Comparison of ENCODE assay signal across 35 cellular contexts in genomic region chr6:2055143-2055542, GRCh38.
"Had no signal": no experiment of that assay in that cellular context is flagged by ENCODE, and none has a peak within 500 bp of the region (broad histone marks: within the 10 kb centered on the region; RNA-seq: fewer than 3 reads in every experiment).

No MANE protein-coding gene starts in this region.

- H3K27me3 Mint-ChIP-seq: activated B cell treated with CpG ODN at 0.5 μM for 24 hours; activated CD4-positive, alpha-beta memory T cell treated with anti-CD3 and anti-CD28 coated beads for 36 hours; activated CD8-positive, alpha-beta T cell treated with anti-CD3 and anti-CD28 coated beads for 36 hours; activated naive CD8-positive, alpha-beta T cell treated with anti-CD3 and anti-CD28 coated beads for 36 hours; activated T-helper 17 cell treated with anti-CD3 and anti-CD28 coated beads, Interleukin-2, amount 50 U/mL, for 72 hours; brain; central memory CD8-positive, alpha-beta T cell had no signal

- DNase-seq: activated B cell treated with CpG ODN at 0.5 μM for 24 hours; activated CD4-positive, alpha-beta memory T cell treated with anti-CD3 and anti-CD28 coated beads for 36 hours; activated CD4-positive, alpha-beta T cell treated with anti-CD3 and anti-CD28 coated beads for 4 hours; activated CD4-positive, alpha-beta T cell treated with anti-CD3 and anti-CD28 coated beads, Interleukin-2, amount 50 U/mL, for 1 hour; activated CD4-positive, alpha-beta T cell treated with anti-CD3 and anti-CD28 coated beads, Interleukin-2, amount 50 U/mL, for 4 hours; activated CD4-positive, CD25-positive, alpha-beta regulatory T cell treated with anti-CD3 and anti-CD28 coated beads, Interleukin-2, amount 50 U/mL, for 72 hours; activated CD8-positive, alpha-beta memory T cell treated with anti-CD3 and anti-CD28 coated beads, Interleukin-2, amount 50 U/mL, for 4 hours; activated CD8-positive, alpha-beta T cell treated with anti-CD3 and anti-CD28 coated beads for 36 hours; activated effector memory CD4-positive, alpha-beta T cell treated with anti-CD3 and anti-CD28 coated beads, Interleukin-2, amount 50 U/mL, for 16 hours; activated gamma-delta T cell treated with Interleukin-2 at 50 U/mL for 16 hours; activated naive CD4-positive, alpha-beta T cell; activated naive CD4-positive, alpha-beta T cell treated with anti-CD3 and anti-CD28 coated beads for 36 hours; activated naive CD4-positive, alpha-beta T cell treated with anti-CD3 and anti-CD28 coated beads, Interleukin-2, amount 50 U/mL, for 16 hours; activated naive CD8-positive, alpha-beta T cell treated with anti-CD3 and anti-CD28 coated beads for 36 hours; activated T-cell treated with anti-CD3 and anti-CD28 coated beads for 4 hours; activated T-cell treated with anti-CD3 and anti-CD28 coated beads, Interleukin-2, amount 50 U/mL, for 1 hour; activated T-cell treated with anti-CD3 and anti-CD28 coated beads, Interleukin-2, amount 50 U/mL, for 4 hours; activated T-cell treated with anti-CD3 and anti-CD28 coated beads, Interleukin-2, amount 50 U/mL, for 72 hours; adrenal gland; amniotic stem cell; aorta; caudate nucleus; cerebellar nuclear complex; T-helper 1 cell; T-helper 2 cell; T-helper 9 cell had no signal

- FAIRE-seq: bronchial epithelial cell, TTC549 had no signal

- H3K9me3 Mint-ChIP-seq: activated B cell treated with CpG ODN at 0.5 μM for 24 hours; activated CD4-positive, alpha-beta memory T cell treated with anti-CD3 and anti-CD28 coated beads for 36 hours; activated CD8-positive, alpha-beta T cell treated with anti-CD3 and anti-CD28 coated beads for 36 hours; activated naive CD4-positive, alpha-beta T cell treated with anti-CD3 and anti-CD28 coated beads for 36 hours; activated naive CD8-positive, alpha-beta T cell treated with anti-CD3 and anti-CD28 coated beads for 36 hours; activated T-cell treated with anti-CD3 and anti-CD28 coated beads, Interleukin-2, amount 50 U/mL, for 4 hours; activated T-helper 1 cell treated with anti-CD3 and anti-CD28 coated beads, Interleukin-12 subunit alpha, Interleukin-12 subunit beta, Interleukin-2, Interleukin-4 antibody, amounts not matched to agents 30 ng/mL and 10 ng/mL and 1 ng/mL, durations not matched to agents 14 hours and 24 hours and 36 hours; central memory CD8-positive, alpha-beta T cell; T-helper 1 cell treated with Interleukin-12 subunit alpha and Interleukin-12 subunit beta and Interleukin-4 antibody, amounts not matched to agents 30 μg/mL and 1 μg/mL, for 36 hours; T-helper 2 cell treated with Interferon-gamma antibody and Interleukin-4, amounts not matched to agents 5 μg/mL and 100 μg/mL, for 36 hours had no signal

- H3K27ac Mint-ChIP-seq: activated B cell treated with CpG ODN at 0.5 μM for 24 hours; activated CD4-positive, alpha-beta memory T cell treated with anti-CD3 and anti-CD28 coated beads for 36 hours; activated CD8-positive, alpha-beta T cell treated with anti-CD3 and anti-CD28 coated beads for 36 hours; activated naive CD4-positive, alpha-beta T cell treated with anti-CD3 and anti-CD28 coated beads for 36 hours; activated naive CD4-positive, alpha-beta T cell treated with anti-CD3 and anti-CD28 coated beads, Interleukin-2, amount 50 U/mL, for 72 hours; activated naive CD8-positive, alpha-beta T cell treated with anti-CD3 and anti-CD28 coated beads for 36 hours; activated T-cell treated with anti-CD3 and anti-CD28 coated beads, Interleukin-2, amount 50 U/mL, for 72 hours; activated T-helper 1 cell treated with anti-CD3 and anti-CD28 coated beads, Interleukin-12 subunit alpha, Interleukin-12 subunit beta, Interleukin-2, Interleukin-4 antibody, amounts not matched to agents 30 ng/mL and 10 ng/mL and 1 ng/mL, durations not matched to agents 14 hours and 24 hours and 36 hours; activated T-helper 17 cell treated with anti-CD3 and anti-CD28 coated beads, Interleukin-2, amount 50 U/mL, for 72 hours; brain; T-helper 1 cell treated with Interleukin-12 subunit alpha and Interleukin-12 subunit beta and Interleukin-4 antibody, amounts not matched to agents 30 μg/mL and 1 μg/mL, for 36 hours; T-helper 2 cell treated with Interferon-gamma antibody and Interleukin-4, amounts not matched to agents 5 μg/mL and 100 μg/mL, for 36 hours had no signal

- H3K4me3 Mint-ChIP-seq: activated B cell treated with CpG ODN at 0.5 μM for 24 hours; activated CD4-positive, alpha-beta memory T cell treated with anti-CD3 and anti-CD28 coated beads for 36 hours; activated CD8-positive, alpha-beta T cell treated with anti-CD3 and anti-CD28 coated beads for 36 hours; activated naive CD4-positive, alpha-beta T cell treated with anti-CD3 and anti-CD28 coated beads for 36 hours; activated naive CD8-positive, alpha-beta T cell treated with anti-CD3 and anti-CD28 coated beads for 36 hours; activated T-cell treated with anti-CD3 and anti-CD28 coated beads, Interleukin-2, amount 50 U/mL, for 4 hours; activated T-cell treated with anti-CD3 and anti-CD28 coated beads, Interleukin-2, amount 50 U/mL, for 72 hours; activated T-helper 1 cell treated with anti-CD3 and anti-CD28 coated beads, Interleukin-12 subunit alpha, Interleukin-12 subunit beta, Interleukin-2, Interleukin-4 antibody, amounts not matched to agents 30 ng/mL and 10 ng/mL and 1 ng/mL, durations not matched to agents 14 hours and 24 hours and 36 hours; activated T-helper 17 cell treated with anti-CD3 and anti-CD28 coated beads, Interleukin-2, amount 50 U/mL, for 72 hours; brain; central memory CD8-positive, alpha-beta T cell; T-helper 1 cell treated with Interleukin-12 subunit alpha and Interleukin-12 subunit beta and Interleukin-4 antibody, amounts not matched to agents 30 μg/mL and 1 μg/mL, for 36 hours; T-helper 2 cell treated with Interferon-gamma antibody and Interleukin-4, amounts not matched to agents 5 μg/mL and 100 μg/mL, for 36 hours had no signal

- H3K4me1 Mint-ChIP-seq: brain had no signal

- ATAC-seq: activated CD8-positive, alpha-beta T cell treated with anti-CD3 and anti-CD28 coated beads for 36 hours; activated naive CD4-positive, alpha-beta T cell treated with anti-CD3 and anti-CD28 coated beads, Interleukin-2, amount 50 U/mL, for 72 hours; activated T-cell treated with anti-CD3 and anti-CD28 coated beads, Interleukin-2, amount 50 U/mL, for 4 hours; activated T-cell treated with anti-CD3 and anti-CD28 coated beads, Interleukin-2, amount 50 U/mL, for 72 hours; activated T-helper 17 cell treated with anti-CD3 and anti-CD28 coated beads, Interleukin-2, amount 50 U/mL, for 72 hours had no signal
